ENCODE assay signal across 17 cellular contexts in the genomic region with DNA sequence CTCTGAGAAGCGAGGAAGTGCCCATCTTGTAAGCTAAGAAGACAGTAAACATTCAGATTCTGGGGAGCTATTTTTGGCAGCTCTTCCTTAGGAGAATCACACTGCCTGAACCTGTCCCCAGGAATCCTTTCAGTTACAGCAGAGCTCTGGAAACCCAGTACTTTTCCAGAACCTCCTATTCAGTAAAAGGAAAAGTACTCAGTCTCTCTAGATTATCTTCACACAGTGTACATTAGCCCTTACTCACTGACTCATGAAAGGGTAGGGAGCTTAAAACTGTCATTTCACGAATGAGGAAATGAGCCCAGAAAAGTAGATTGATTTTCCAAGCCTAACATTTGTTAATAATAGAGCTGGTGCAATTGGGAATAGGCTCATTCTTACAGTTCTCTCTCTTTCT.
"Had no signal": no experiment of that assay in that cellular context is flagged by ENCODE, and none has a peak within 500 bp of the region (broad histone marks: within the 10 kb centered on the region; RNA-seq: fewer than 3 reads in every experiment).

No MANE protein-coding gene starts in this region.

- DNase-seq: activated CD4-positive, alpha-beta memory T cell treated with anti-CD3 and anti-CD28 coated beads, Interleukin-2, amount 10 ng/mL, durations not matched to agents 7 days and 5 days; activated CD4-positive, alpha-beta T cell treated with anti-CD3 and anti-CD28 coated beads for 36 hours; activated effector memory CD4-positive, alpha-beta T cell treated with Interleukin-2 at 50 U/mL for 16 hours; activated T-cell treated with anti-CD3 and anti-CD28 coated beads, Interleukin-2, amount 50 U/mL, for 24 hours; amniotic stem cell; mammary epithelial cell; naive B cell; sigmoid colon; stimulated activated CD4-positive, alpha-beta T cell treated with anti-CD3 and anti-CD28 coated beads, Interleukin-1b, Interleukin-23, amount 100 ng/mL, for 48 hours; T-helper 17 cell; thyroid gland; WERI-Rb-1 had no signal

- H3K4me2 ChIP-seq: neural progenitor cell had no signal

- H3K9me3 ChIP-seq: sigmoid colon, thyroid gland had no signal

- H3K9me3 Mint-ChIP-seq: activated CD4-positive, alpha-beta memory T cell treated with anti-CD3 and anti-CD28 coated beads, Interleukin-2, amount 10 ng/mL, durations not matched to agents 7 days and 5 days; activated T-cell treated with anti-CD3 and anti-CD28 coated beads, Interleukin-2, amount 50 U/mL, for 24 hours had no signal

- H3K27me3 ChIP-seq: thyroid gland had no signal

- H3K36me3 Mint-ChIP-seq: activated naive CD8-positive, alpha-beta T cell; neural progenitor cell had no signal

- H3K4me3 ChIP-seq: coronary artery, neural progenitor cell, sigmoid colon, thyroid gland had no signal

- H3K27ac Mint-ChIP-seq: activated CD4-positive, alpha-beta memory T cell treated with anti-CD3 and anti-CD28 coated beads, Interleukin-2, amount 10 ng/mL, durations not matched to agents 7 days and 5 days; activated CD4-positive, alpha-beta T cell treated with anti-CD3 and anti-CD28 coated beads for 36 hours; activated naive CD8-positive, alpha-beta T cell; activated T-cell treated with anti-CD3 and anti-CD28 coated beads, Interleukin-2, amount 50 U/mL, for 24 hours; naive B cell; neural progenitor cell; T-helper 17 cell had no signal

- H3K9ac ChIP-seq: neural progenitor cell had no signal

- H2AFZ ChIP-seq: neural progenitor cell had no signal

- ATAC-seq: activated CD4-positive, alpha-beta T cell treated with anti-CD3 and anti-CD28 coated beads for 36 hours; foreskin keratinocyte; left lobe of liver; T-helper 17 cell had no signal

- H3K36me3 ChIP-seq: neural progenitor cell, sigmoid colon, thyroid gland, WERI-Rb-1 had no signal

- H3K4me1 Mint-ChIP-seq: activated CD4-positive, alpha-beta T cell treated with anti-CD3 and anti-CD28 coated beads for 36 hours; neural progenitor cell had no signal

- H3K4me3 Mint-ChIP-seq: activated CD4-positive, alpha-beta memory T cell treated with anti-CD3 and anti-CD28 coated beads, Interleukin-2, amount 10 ng/mL, durations not matched to agents 7 days and 5 days; activated CD4-positive, alpha-beta T cell treated with anti-CD3 and anti-CD28 coated beads for 36 hours; activated naive CD8-positive, alpha-beta T cell; activated T-cell treated with anti-CD3 and anti-CD28 coated beads, Interleukin-2, amount 50 U/mL, for 24 hours; naive B cell; neural progenitor cell; T-helper 17 cell had no signal

- H3K4me1 ChIP-seq: foreskin keratinocyte, neural progenitor cell had no signal

- H3K27ac ChIP-seq: coronary artery, foreskin keratinocyte, neural progenitor cell, sigmoid colon, thyroid gland, WERI-Rb-1 had no signal
